In the genomic region with DNA sequence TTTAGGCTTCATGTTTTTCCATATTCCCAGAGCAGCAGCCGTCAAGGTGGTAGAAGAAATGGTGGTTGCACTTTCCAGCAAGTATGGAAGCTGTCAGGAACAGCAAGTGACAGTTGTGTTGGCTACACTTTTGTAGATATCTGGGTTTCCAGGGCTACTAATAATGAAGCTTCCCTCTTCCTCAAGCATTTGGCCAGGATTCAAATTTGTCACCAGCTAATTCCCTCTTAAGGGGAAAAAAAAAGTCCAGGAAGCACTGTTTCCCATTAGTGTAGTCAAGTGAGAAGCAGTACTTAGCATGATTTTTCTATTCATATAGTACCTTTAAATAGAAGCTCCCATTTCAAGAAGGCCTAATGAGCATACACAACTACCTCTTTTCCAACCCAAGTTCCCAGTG, we compare ENCODE assay signal across 21 cellular contexts.
DNase-seq lines count a peak whose midpoint lies in the region; ATAC-seq and TF ChIP-seq lines count a peak whose summit lies in the region.
"Had no signal": no experiment of that assay in that cellular context is flagged by ENCODE, and none has a peak within 500 bp of the region (broad histone marks: within the 10 kb centered on the region; RNA-seq: fewer than 3 reads in every experiment).

No MANE protein-coding gene starts in this region.

- no peak overlapping the region for H3K27ac ChIP-seq in A673 (ENCODE audit: low read depth, low read length, poor library complexity, severe bottlenecking)
- H3K27ac ChIP-seq: Peyer's patch, SJSA1 had no signal

- POLR2A ChIA-PET in A673 (lab: Charles Lee; ENCODE audit: low non-redundant PET) = no interaction called here

- no peak overlapping the region for H3K4me3 ChIP-seq in A673 (ENCODE audit: low read depth, low read length, poor library complexity, severe bottlenecking)
- H3K4me3 ChIP-seq: GM23338, HAP-1, Peyer's patch, SJSA1 had no signal

- H3K36me3 Mint-ChIP-seq in T-helper 17 cell (ENCODE audit: low read depth) = no peaks in the 10 kb centered on the region
- no peaks in the 10 kb centered on the region for H3K36me3 Mint-ChIP-seq in Calu3 (ENCODE audit: insufficient read depth, unreplicated experiment)

- H3K4me3 Mint-ChIP-seq in T-helper 17 cell (no peak overlapping the region), Calu3 (ENCODE audit: low read depth, unreplicated experiment) (no peak overlapping the region)
- H3K4me3 Mint-ChIP-seq: B cell; CD4-positive, alpha-beta T cell; GM23338 had no signal

- intact Hi-C loops in A673 (cut with micrococcal nuclease; ENCODE audit: unreplicated experiment) = no loop called here
- intact Hi-C loops in Calu3 (cut with micrococcal nuclease; ENCODE audit: unreplicated experiment) = no loop called here

- CTCF ChIA-PET in A673 (lab: Charles Lee) = no interaction called here
- CTCF ChIA-PET in Calu3 (lab: Charles Lee) = no interaction called here

- no peak for TF ChIP-seq CTCF in A673 (conservative IDR thresholded peaks at IDR 0.05; ENCODE audit: low read depth, low read length)
- TF ChIP-seq CTCF in Calu3 (IDR thresholded peaks at IDR 0.05; ENCODE audit: unreplicated experiment) = no peak

- H3K4me1 Mint-ChIP-seq in T-helper 17 cell = no peaks in the 10 kb centered on the region
- H3K4me1 Mint-ChIP-seq in Calu3 (ENCODE audit: low read depth, unreplicated experiment) = peaks cover 12% of the 10 kb centered on the region
- H3K4me1 Mint-ChIP-seq: B cell, GM23338 had no signal

- no TSS peak for BruUV-seq in A673 (replicated peaks; lab: Mats Ljungman, UMichigan)
- no TSS peak for BruUV-seq in Calu3 (replicated peaks; lab: Mats Ljungman, UMichigan)

- H3K27me3 Mint-ChIP-seq in T-helper 17 cell (peaks cover 9% of the 10 kb centered on the region), Calu3 (ENCODE audit: unreplicated experiment) (no peaks in the 10 kb centered on the region)

- H3K27ac Mint-ChIP-seq in T-helper 17 cell = no peak overlapping the region
- H3K27ac Mint-ChIP-seq in Calu3 (ENCODE audit: unreplicated experiment) = no peak overlapping the region
- H3K27ac Mint-ChIP-seq: B cell; CD4-positive, alpha-beta T cell; GM23338 had no signal

- peaks cover 2% of the 10 kb centered on the region for H3K9me3 Mint-ChIP-seq in Calu3 (ENCODE audit: low read depth, unreplicated experiment)
- H3K9me3 Mint-ChIP-seq: CD4-positive, alpha-beta T cell; GM23338 had no signal

- DNase-seq in A673 (ENCODE audit: low spot score) (peak; percentile 10), Daoy (ENCODE audit: low read depth) (peak; percentile 55), NCI-H1105 (lab: John Stamatoyannopoulos, UW) (peak; percentile 3), RPMI7951 (ENCODE audit: low read depth) (peak; percentile 9), T-helper 17 cell (no peak), UCSD-AML1 (lab: John Stamatoyannopoulos, UW; ENCODE audit: unreplicated experiment) (no peak), Calu3 (no peak), activated T-cell treated with anti-CD3 and anti-CD28 coated beads for 4 hours (no peak)
- DNase-seq: CD4-positive, alpha-beta T cell; COR-L47; MM.1S; NCI-H1048; NCI-H2081 treated with DMSO at 0.1 percent for 48 hours; NK-92 treated with Interleukin-12 subunit alpha and Interleukin-12 subunit beta, amount 100 ng/mL, for 24 hours; Peyer's patch; T-helper 1 cell had no signal

- no peaks in the 10 kb centered on the region for H3K9me3 ChIP-seq in A673 (ENCODE audit: low read depth, low read length, poor library complexity, severe bottlenecking)
- H3K9me3 ChIP-seq in T-helper 17 cell (ENCODE audit: control insufficient read depth, low read length, poor library complexity, severe bottlenecking) = no peaks in the 10 kb centered on the region
- H3K9me3 ChIP-seq: HAP-1, Peyer's patch, SJSA1 had no signal

- no peaks in the 10 kb centered on the region for H3K27me3 ChIP-seq in A673 (replicated peaks; ENCODE audit: insufficient read depth, low read depth, low read length, poor library complexity)
- H3K27me3 ChIP-seq: Peyer's patch, SJSA1 had no signal

- no peak for ATAC-seq in T-helper 17 cell
- ATAC-seq: GM23338, Right ventricle myocardium inferior had no signal

- H3K36me3 ChIP-seq in A673 (ENCODE audit: insufficient read depth, low read length, poor library complexity, severe bottlenecking) = no peaks in the 10 kb centered on the region
- H3K36me3 ChIP-seq: HAP-1, Peyer's patch, SJSA1 had no signal

- H3K4me1 ChIP-seq in A673 (ENCODE audit: insufficient read depth, low read length, poor library complexity, severe bottlenecking) = no peaks in the 10 kb centered on the region
- H3K4me1 ChIP-seq: Peyer's patch, SJSA1 had no signal

Comparison
In these comparisons a context has a peak if more than half of its experiments do, and no peak if none do; other contexts are left out.
1. DNase-seq: peak in A673 (single experiment), Daoy (single experiment), NCI-H1105 (single experiment) and RPMI7951 (single experiment); none in T-helper 17 cell (0 of 3), UCSD-AML1 (single experiment), Calu3 (single experiment) and activated T-cell treated with anti-CD3 and anti-CD28 coated beads for 4 hours (single experiment).